Comparison of ENCODE assay signal across 10 cellular contexts in genomic region chr10:97454330-97455036, GRCh38. TPM values are rescaled to one million over a fixed set of nuclear protein-coding genes. Genes with fewer than 3 reads are reported as not detected.
DNase-seq lines count a peak whose midpoint lies in the region; ATAC-seq, FAIRE-seq and TF ChIP-seq lines count a peak whose summit lies in the region.
"Had no signal": no experiment of that assay in that cellular context is flagged by ENCODE, and none has a peak within 500 bp of the region (broad histone marks: within the 10 kb centered on the region; RNA-seq: fewer than 3 reads in every experiment).

No MANE protein-coding gene starts in this region.

- H3K27me3 ChIP-seq in fibroblast of lung (ENCODE audit: control insufficient read depth, insufficient read depth, low read length) (no peaks in the 10 kb centered on the region), small intestine (ENCODE audit: control insufficient read depth in 2 of 2, insufficient read depth in 2 of 2, low read length in 2 of 2) (no peaks in the 10 kb centered on the region), foreskin keratinocyte (no peaks in the 10 kb centered on the region)

- no peak overlapping the region for H3K4me2 ChIP-seq in fibroblast of lung (ENCODE audit: extremely low read depth, insufficient read depth, low read length)

- H3K9me3 ChIP-seq in fibroblast of lung (ENCODE audit: control insufficient read depth, insufficient read depth, low read depth, low read length) (no peaks in the 10 kb centered on the region), small intestine (ENCODE audit: control insufficient read depth, low read depth) (no peaks in the 10 kb centered on the region)

- H3K79me2 ChIP-seq in fibroblast of lung (ENCODE audit: control insufficient read depth, insufficient read depth, low read length) = peaks cover 37% of the 10 kb centered on the region

- WGBS in small intestine, 3 donors = 69 to 81% (median 74%) methylated on average over 3 of the region's 3 CpGs

- no peak overlapping the region for H3K4me3 Mint-ChIP-seq in CD14-positive monocyte

- no peak for ATAC-seq in foreskin keratinocyte

- peaks cover 4% of the 10 kb centered on the region for H3K4me1 Mint-ChIP-seq in CD14-positive monocyte

- H2AFZ ChIP-seq in fibroblast of lung (ENCODE audit: low read length) = no peak overlapping the region

- H3K27ac ChIP-seq in fibroblast of lung (ENCODE audit: insufficient read depth, low read length) (no peak overlapping the region), small intestine (ENCODE audit: low read depth in 1 of 2, low read length in 1 of 2) (no peak overlapping the region), foreskin keratinocyte (no peak overlapping the region)
- H3K27ac ChIP-seq: VCaP had no signal

- no peak overlapping the region for H3K4me3 ChIP-seq in fibroblast of lung (replicated peaks in 1 of 4; ENCODE audit: control extremely low read depth in 1 of 4, insufficient read depth in 1 of 4, low read depth in 3 of 4, low read length in 4 of 4)
- H3K4me3 ChIP-seq in small intestine (ENCODE audit: low read depth in 1 of 2, low read length in 2 of 2) = no peak overlapping the region

- H3K4me1 ChIP-seq in fibroblast of lung (ENCODE audit: control insufficient read depth, extremely low read depth, insufficient read depth, low read length) (no peaks in the 10 kb centered on the region), small intestine (ENCODE audit: control insufficient read depth in 2 of 2, insufficient read depth in 1 of 2, low read depth in 1 of 2, low read length in 1 of 2) (no peaks in the 10 kb centered on the region), foreskin keratinocyte (peaks cover 9% of the 10 kb centered on the region)

- TF ChIP-seq CTCF in fibroblast of lung (conservative IDR thresholded peaks at IDR 0.05 in 1 of 2, IDR thresholded peaks at IDR 0.05 in 1 of 2; ENCODE audit: low read depth in 1 of 2, low read length in 2 of 2) (no peak), CD14-positive monocyte (IDR thresholded peaks at IDR 0.05) (no peak), foreskin keratinocyte (conservative IDR thresholded peaks at IDR 0.05) (no peak)

- no peaks in the 10 kb centered on the region for H4K20me1 ChIP-seq in fibroblast of lung (ENCODE audit: control insufficient read depth, extremely low read depth, insufficient read depth, low read length)

- peak; percentile 31 for DNase-seq in LHCN-M2 (ENCODE audit: low read depth)
- DNase-seq in activated T-cell treated with anti-CD3 and anti-CD28 coated beads for 4 hours = peak; percentile 44
- peak; percentile 44 to 59 for DNase-seq in fibroblast of lung (ENCODE audit: low read depth in 2 of 2)
- DNase-seq in small intestine = peak; percentile 44
- DNase-seq in CD14-positive monocyte (ENCODE audit: low spot score) = no peak
- DNase-seq in foreskin keratinocyte = no peak
- no peak for DNase-seq in D341Med (ENCODE audit: low spot score)
- DNase-seq: NCI-H1092 treated with DMSO at 0.1 percent for 48 hours; stimulated activated naive CD4-positive, alpha-beta T cell treated with Interleukin-2 at 50 U/mL for 16 hours had no signal

- H3K36me3 Mint-ChIP-seq in CD14-positive monocyte = peaks cover 69 to 85% of the 10 kb centered on the region in 2 donors

- intact Hi-C loops in CD14-positive monocyte (cut with micrococcal nuclease) = no loop called here

- H3K27ac Mint-ChIP-seq in CD14-positive monocyte = peak overlapping the region in 3 of 7 donors; percentile 41 to 81 (median 50)

- H3K9ac ChIP-seq in fibroblast of lung (ENCODE audit: insufficient read depth, low read length) = no peak overlapping the region

- H3K27me3 Mint-ChIP-seq in CD14-positive monocyte (ENCODE audit: low read depth in 3 of 3) = peaks cover 0 to 2% (median 2%) of the 10 kb centered on the region in 3 donors

- FAIRE-seq in small intestine (lab: Jason Lieb, UNC) = no peak

- peaks cover 35% of the 10 kb centered on the region for H3K36me3 ChIP-seq in fibroblast of lung (ENCODE audit: control insufficient read depth, insufficient read depth, low read length)
- H3K36me3 ChIP-seq in small intestine (ENCODE audit: control insufficient read depth in 2 of 2, insufficient read depth in 2 of 2, low read length in 2 of 2) = peaks cover 7 to 15% of the 10 kb centered on the region in 2 donors

- no peaks in the 10 kb centered on the region for H3K9me3 Mint-ChIP-seq in CD14-positive monocyte

RNA-seq across cellular contexts. Expression of gene ZDHHC16, which starts 8.5 kb away (rescaled TPM):
- total RNA-seq in LHCN-M2 (2014; rRNA removed) (77.3 and 86.1 TPM in 2 replicates), fibroblast of lung (33.4 and 39.3 TPM in 2 replicates), foreskin keratinocyte (78.9 and 85.5 TPM in 2 replicates)
- polyA plus RNA-seq in LHCN-M2 (2012) = 59.4 TPM
- polyA plus RNA-seq in fibroblast of lung (60.2 and 69.6 TPM in 2 replicates), small intestine (10 to 100 TPM; 17.0 to 36.0 (median 25.9) TPM), CD14-positive monocyte (10 to 100 TPM; 24.1 to 26.4 TPM), foreskin keratinocyte (79.1 and 85.9 TPM in 2 replicates)
- 41.3 and 48.9 TPM in 2 replicates for polyA plus RNA-seq in fibroblast of lung (2012)
- polyA minus RNA-seq in fibroblast of lung (ENCODE audit: low replicate concordance) = 166 and 196 TPM in 2 replicates

RNA-seq across cellular contexts. Expression of gene EXOSC1, which starts 8.7 kb away (rescaled TPM):
- total RNA-seq in LHCN-M2 (2014; rRNA removed) (34.4 and 38.3 TPM in 2 replicates), fibroblast of lung (32.7 and 33.1 TPM in 2 replicates), foreskin keratinocyte (50.6 and 50.9 TPM in 2 replicates)
- 42.0 TPM for polyA plus RNA-seq in LHCN-M2 (2012)
- polyA plus RNA-seq in fibroblast of lung (39.5 and 45.4 TPM in 2 replicates), small intestine (10 to 100 TPM; 33.8 to 47.1 (median 35.4) TPM), CD14-positive monocyte (10 to 100 TPM; 55.8 to 60.6 TPM), foreskin keratinocyte (58.7 and 58.9 TPM in 2 replicates)
- 39.9 and 45.4 TPM in 2 replicates for polyA plus RNA-seq in fibroblast of lung (2012)
- polyA minus RNA-seq in fibroblast of lung (ENCODE audit: low replicate concordance) = 11.7 and 34.6 TPM in 2 replicates

RNA-seq across cellular contexts. Expression of gene PGAM1, which starts 28.5 kb away (rescaled TPM):
- total RNA-seq in LHCN-M2 (2014; rRNA removed) = 1,289 and 1,520 TPM in 2 replicates
- polyA plus RNA-seq in LHCN-M2 (2012) = 840 TPM
- 165 and 209 TPM in 2 replicates for total RNA-seq in fibroblast of lung
- polyA plus RNA-seq in fibroblast of lung = 498 and 510 TPM in 2 replicates
- 484 and 528 TPM in 2 replicates for polyA plus RNA-seq in fibroblast of lung (2012)
- 451 and 453 TPM in 2 replicates for polyA minus RNA-seq in fibroblast of lung (ENCODE audit: low replicate concordance)
- 100 to 1,000 TPM; 222 to 300 (median 249) TPM for polyA plus RNA-seq in small intestine
- polyA plus RNA-seq in CD14-positive monocyte = 100 to 1,000 TPM; 498 to 749 TPM
- total RNA-seq in foreskin keratinocyte = 520 and 546 TPM in 2 replicates
- polyA plus RNA-seq in foreskin keratinocyte = 438 and 526 TPM in 2 replicates

RNA-seq across cellular contexts. Expression of gene MMS19, which starts 43.7 kb away (rescaled TPM):
- 95.3 and 112 TPM in 2 replicates for total RNA-seq in LHCN-M2 (2014; rRNA removed)
- 65.9 TPM for polyA plus RNA-seq in LHCN-M2 (2012)
- total RNA-seq in fibroblast of lung = 43.7 and 64.7 TPM in 2 replicates
- 44.7 and 53.9 TPM in 2 replicates for polyA plus RNA-seq in fibroblast of lung
- polyA plus RNA-seq in fibroblast of lung (2012) = 49.4 and 55.7 TPM in 2 replicates
- polyA minus RNA-seq in fibroblast of lung (ENCODE audit: low replicate concordance) = 171 and 187 TPM in 2 replicates
- polyA plus RNA-seq in small intestine = 10 to 100 TPM; 44.7 to 51.9 (median 49.2) TPM
- polyA plus RNA-seq in CD14-positive monocyte = 10 to 100 TPM; 23.2 to 29.2 TPM
- 101 and 107 TPM in 2 replicates for total RNA-seq in foreskin keratinocyte
- polyA plus RNA-seq in foreskin keratinocyte = 79.9 and 87.3 TPM in 2 replicates

RNA-seq across cellular contexts. Expression of gene UBTD1, which starts 44.2 kb away (rescaled TPM):
- total RNA-seq in LHCN-M2 (2014; rRNA removed) = 36.5 and 39.3 TPM in 2 replicates
- polyA plus RNA-seq in LHCN-M2 (2012) = 28.1 TPM
- 20.3 and 22.0 TPM in 2 replicates for total RNA-seq in fibroblast of lung
- 10.7 and 15.0 TPM in 2 replicates for polyA plus RNA-seq in fibroblast of lung
- 16.4 and 28.3 TPM in 2 replicates for polyA plus RNA-seq in fibroblast of lung (2012)
- 7.2 and 12.7 TPM in 2 replicates for polyA minus RNA-seq in fibroblast of lung (ENCODE audit: low replicate concordance)
- 1 to 10 TPM; 1.1 to 7.6 (median 7.0) TPM for polyA plus RNA-seq in small intestine
- 10 to 100 TPM; 17.2 to 20.0 TPM for polyA plus RNA-seq in CD14-positive monocyte
- total RNA-seq in foreskin keratinocyte = 24.3 and 26.3 TPM in 2 replicates
- polyA plus RNA-seq in foreskin keratinocyte = 37.0 and 39.5 TPM in 2 replicates

Comparison
In these comparisons a context has a peak if more than half of its experiments do, and no peak if none do; other contexts are left out.
1. DNase-seq: peak in LHCN-M2 (single experiment), activated T-cell treated with anti-CD3 and anti-CD28 coated beads for 4 hours (single experiment), fibroblast of lung (2 of 2) and small intestine (single experiment); none in CD14-positive monocyte (single experiment), foreskin keratinocyte (0 of 2) and D341Med (single experiment).